In the genomic region with DNA sequence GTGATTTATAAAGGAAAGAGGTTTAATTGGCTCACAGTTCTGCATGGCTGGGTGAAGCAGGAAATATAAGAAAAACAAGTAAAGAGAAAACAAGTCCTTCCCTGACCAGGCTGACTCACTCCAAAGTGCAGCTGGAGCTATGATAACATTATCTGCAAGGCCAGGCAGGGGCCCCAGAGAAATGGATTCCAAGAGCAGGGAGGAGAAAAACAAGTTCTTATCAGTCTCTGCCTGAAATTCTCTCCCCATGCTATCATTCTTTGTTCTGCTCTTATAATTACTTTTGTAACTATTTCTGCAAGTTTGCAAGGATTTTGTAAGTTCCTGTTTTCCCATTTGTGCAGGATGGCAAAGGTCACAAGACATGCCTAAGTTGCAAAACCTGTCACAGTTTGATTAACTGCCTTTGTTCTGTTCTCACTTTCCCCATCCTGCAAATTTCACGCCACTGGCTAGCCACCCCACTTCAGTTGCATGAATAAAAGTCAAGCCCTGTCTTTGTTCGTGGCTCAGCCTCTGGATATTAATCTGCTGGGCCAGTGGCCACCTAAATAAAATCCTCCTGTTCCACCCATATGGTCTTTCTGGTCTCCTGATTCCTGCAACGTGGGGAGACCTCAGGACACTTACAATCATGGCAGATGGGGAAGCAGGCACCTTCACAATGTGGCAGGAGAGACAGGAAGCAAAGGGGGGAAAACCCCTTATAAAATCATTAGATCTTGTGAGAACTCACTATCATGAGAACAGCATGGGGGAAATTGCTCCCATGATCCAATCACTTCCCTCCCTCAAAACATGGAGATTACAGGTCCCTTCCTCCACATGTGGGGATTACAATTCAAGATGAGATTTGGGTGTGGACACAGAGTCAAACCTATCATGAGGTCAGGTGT, we compare ENCODE assay signal across 10 cellular contexts. TPM values are rescaled to one million over a fixed set of nuclear protein-coding genes. Genes with fewer than 3 reads are reported as not detected.
DNase-seq lines count a peak whose midpoint lies in the region; ATAC-seq, FAIRE-seq and TF ChIP-seq lines count a peak whose summit lies in the region.
"Had no signal": no experiment of that assay in that cellular context is flagged by ENCODE, and none has a peak within 500 bp of the region (broad histone marks: within the 10 kb centered on the region; RNA-seq: fewer than 3 reads in every experiment).

No MANE protein-coding gene starts in this region.

- no peak for FAIRE-seq in kidney (lab: Jason Lieb, UNC)
- FAIRE-seq: colon had no signal

- H3K27ac ChIP-seq in brain microvascular endothelial cell: peak overlapping the region; percentile 77
- H3K27ac ChIP-seq in kidney (ENCODE audit: low read depth in 2 of 2, low read length in 2 of 2): no peak overlapping the region
- peak overlapping the region; percentile 75 for H3K27ac ChIP-seq in testis
- H3K27ac ChIP-seq in dorsolateral prefrontal cortex: peak overlapping the region in 4 of 59 donors; percentile 3 to 40 (median 28)
- H3K27ac ChIP-seq: SJCRH30 had no signal

- intact Hi-C loops in kidney (cut with DNase I): no loop called here
- intact Hi-C loops in testis (cut with DNase I; ENCODE audit: low total_unique reads): no loop called here
- intact Hi-C loops in dorsolateral prefrontal cortex (cut with DNase I): no loop called here

- in situ Hi-C loops in brain microvascular endothelial cell (cut with HindIII; ENCODE audit: low pct_ligation_motif_present, low sequenced_read_pairs): no loop called here

- no peaks in the 10 kb centered on the region for H3K9me3 ChIP-seq in kidney (ENCODE audit: control insufficient read depth in 1 of 2, low read length in 2 of 2)
- no peaks in the 10 kb centered on the region for H3K9me3 ChIP-seq in testis
- H3K9me3 ChIP-seq: SJCRH30 had no signal

- 3 to 19% methylated on average over 2 to 3 of the region's 3 CpGs for WGBS in testis, 2 donors

- H3K4me3 ChIP-seq in brain microvascular endothelial cell (ENCODE audit: low read depth, low read length) (no peak overlapping the region), kidney (ENCODE audit: low read length in 2 of 2) (no peak overlapping the region), testis (no peak overlapping the region), dorsolateral prefrontal cortex (no peak overlapping the region)
- H3K4me3 ChIP-seq: SJCRH30 had no signal

- H3K36me3 ChIP-seq in brain microvascular endothelial cell (replicated peaks): no peaks in the 10 kb centered on the region
- H3K36me3 ChIP-seq in kidney (ENCODE audit: control insufficient read depth in 1 of 2, insufficient read depth in 2 of 2, low read length in 2 of 2): no peaks in the 10 kb centered on the region
- no peaks in the 10 kb centered on the region for H3K36me3 ChIP-seq in testis (ENCODE audit: low read depth, missing control alignments)
- H3K36me3 ChIP-seq: SJCRH30 had no signal

- TF ChIP-seq CTCF in brain microvascular endothelial cell (IDR thresholded peaks at IDR 0.05; ENCODE audit: low read depth, low read length, missing control alignments) (no peak), kidney (IDR thresholded peaks at IDR 0.05; ENCODE audit: borderline replicate concordance, extremely low read depth, insufficient read depth) (no peak), testis (IDR thresholded peaks at IDR 0.05) (no peak), dorsolateral prefrontal cortex (IDR thresholded peaks at IDR 0.05 in 54 of 56, conservative IDR thresholded peaks at IDR 0.05 in 2 of 56; ENCODE audit: low read depth in 1 of 56, partially characterized antibody in 56 of 56) (no peak)

- H3K27me3 ChIP-seq in brain microvascular endothelial cell (replicated peaks) (no peaks in the 10 kb centered on the region), testis (no peaks in the 10 kb centered on the region), dorsolateral prefrontal cortex (no peaks in the 10 kb centered on the region)

- no peak overlapping the region for H3K9ac ChIP-seq in kidney (ENCODE audit: low read length in 2 of 2)

- no peaks in the 10 kb centered on the region for H3K4me1 ChIP-seq in kidney (ENCODE audit: control insufficient read depth in 1 of 2, insufficient read depth in 1 of 2, low read depth in 1 of 2, low read length in 2 of 2)
- peaks cover 49% of the 10 kb centered on the region for H3K4me1 ChIP-seq in testis
- H3K4me1 ChIP-seq: SJCRH30 had no signal

- TF ChIP-seq POLR2A in testis (IDR thresholded peaks at IDR 0.05): no peak

- DNase-seq in HT1080 (ENCODE audit: low read depth) (peak; percentile 59), brain microvascular endothelial cell (peak; percentile 91), kidney (peak; percentile 62), testis (peak; percentile 92), dorsolateral prefrontal cortex (no peak)
- no peak for DNase-seq in activated CD4-positive, alpha-beta T cell treated with anti-CD3 and anti-CD28 coated beads, Interleukin-2, amount 50 U/mL, for 48 hours
- DNase-seq: SJCRH30 had no signal

- ATAC-seq in HG03432 (IDR thresholded peaks at IDR 0.05; ENCODE audit: unreplicated experiment) (no peak), HG02970 (IDR thresholded peaks at IDR 0.05; ENCODE audit: low FRiP score, unreplicated experiment) (no peak)

RNA-seq across cellular contexts. Expression of gene ABCA9, which starts 13.1 kb away (rescaled TPM):
- total RNA-seq in HT1080 (2014; rRNA removed; shearing (Covaris generic)): not detected in 2 replicates
- not detected in 2 replicates for polyA plus RNA-seq in HT1080 (2015; cell fraction: cytosol; rRNA removed)
- not detected in 2 replicates for polyA plus RNA-seq in HT1080 (2015; cell fraction: nucleus; rRNA removed)
- total RNA-seq in kidney: 2.0 TPM
- 0.45 TPM for polyA plus RNA-seq in kidney (ENCODE audit: insufficient read depth, low read depth, low replicate concordance)
- 10 to 100 TPM; 12.7 to 13.8 TPM for total RNA-seq in testis
- 5.0 TPM for polyA plus RNA-seq in testis (ENCODE audit: insufficient read depth, low read depth, low replicate concordance)
- total RNA-seq in dorsolateral prefrontal cortex: 10 to 100 TPM in 111 of 120 experiments, 1 to 10 TPM in 9; 6.9 to 33.3 (median 16.5) TPM
- total RNA-seq: SJCRH30 had no signal

Comparison
In these comparisons a context has a peak if more than half of its experiments do, and no peak if none do; other contexts are left out.
1. DNase-seq: peak in HT1080 (single experiment), brain microvascular endothelial cell (single experiment), kidney (single experiment) and testis (single experiment); none in activated CD4-positive, alpha-beta T cell treated with anti-CD3 and anti-CD28 coated beads, Interleukin-2, amount 50 U/mL, for 48 hours (0 of 2) and dorsolateral prefrontal cortex (0 of 10).
2. H3K27ac ChIP-seq: peak in brain microvascular endothelial cell (single experiment) and testis (2 of 2); none in kidney (0 of 2).